Comparison of ENCODE assay signal across 1 cellular context in the genomic region with DNA sequence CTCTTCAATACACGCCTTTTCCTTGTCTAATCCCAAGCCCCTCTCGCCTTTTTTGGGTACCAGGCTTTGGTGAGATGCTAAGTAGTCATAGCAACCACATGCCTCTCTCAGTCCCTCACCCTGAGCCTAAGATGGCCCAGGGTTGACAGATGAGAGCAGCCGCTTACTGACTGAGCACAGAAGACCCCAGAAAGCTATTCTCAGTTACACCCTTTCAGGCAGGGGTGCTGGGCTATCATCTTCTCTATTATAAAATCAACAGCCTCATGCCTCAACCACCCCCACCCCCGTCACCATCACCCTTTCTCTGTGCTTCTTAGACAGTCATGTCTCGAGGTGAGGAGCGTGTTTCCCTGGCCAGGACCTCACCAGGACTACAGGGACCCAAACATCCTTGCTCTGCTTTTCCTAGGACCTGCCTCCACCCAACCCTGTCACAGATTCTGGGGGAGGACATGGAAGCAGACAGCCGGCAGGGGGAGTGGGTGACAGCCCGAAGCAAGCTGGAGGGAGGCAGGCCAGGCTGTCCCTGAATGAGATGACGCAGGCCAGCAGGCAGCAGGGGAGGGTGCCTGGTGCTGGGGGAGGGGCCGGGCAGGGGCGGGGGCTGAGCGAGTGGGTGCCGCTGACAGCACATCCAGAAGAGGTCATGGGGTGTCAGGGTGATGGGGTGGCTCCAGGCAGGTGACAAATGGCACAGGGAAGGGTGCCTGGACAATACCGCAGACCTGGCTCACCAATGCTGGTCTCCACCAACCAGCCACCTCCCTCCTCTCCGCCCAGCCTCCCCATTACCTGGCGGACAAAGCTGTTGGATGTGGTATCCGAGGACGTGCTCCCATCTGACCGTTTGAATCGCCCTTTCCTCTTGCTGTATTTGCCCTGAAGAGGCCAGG.
TF ChIP-seq lines count a peak whose summit lies in the region.

No MANE protein-coding gene starts in this region.

TF ChIP-seq in K562, 482 proteins besides CTCF, POLR2A, EP300 and RAD21 (continued from another document and continues in another):
- no peak for TF ChIP-seq STAG1 (CRISPR knock-in tag; IDR thresholded peaks at IDR 0.05; ENCODE audit: borderline replicate concordance)
- TF ChIP-seq, protein P1, sequence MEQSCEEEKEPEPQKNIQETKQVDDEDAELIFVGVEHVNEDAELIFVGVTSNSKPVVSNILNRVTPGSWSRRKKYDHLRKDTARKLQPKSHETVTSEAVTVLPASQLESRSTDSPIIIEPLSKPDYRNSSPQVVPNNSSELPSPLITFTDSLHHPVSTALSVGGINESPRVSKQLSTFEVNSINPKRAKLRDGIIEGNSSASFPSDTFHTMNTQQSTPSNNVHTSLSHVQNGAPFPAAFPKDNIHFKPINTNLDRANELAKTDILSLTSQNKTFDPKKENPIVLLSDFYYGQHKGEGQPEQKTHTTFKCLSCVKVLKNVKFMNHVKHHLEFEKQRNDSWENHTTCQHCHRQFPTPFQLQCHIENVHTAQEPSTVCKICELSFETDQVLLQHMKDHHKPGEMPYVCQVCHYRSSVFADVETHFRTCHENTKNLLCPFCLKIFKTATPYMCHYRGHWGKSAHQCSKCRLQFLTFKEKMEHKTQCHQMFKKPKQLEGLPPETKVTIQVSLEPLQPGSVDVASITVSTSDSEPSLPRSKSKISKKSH (CRISPR knock-in tag; IDR thresholded peaks at IDR 0.05), result no peak
- TF ChIP-seq NR2C2 (CRISPR knock-in tag; IDR thresholded peaks at IDR 0.05), result no peak
- no peak for TF ChIP-seq NR2C2 (tag; IDR thresholded peaks at IDR 0.05)
- TF ChIP-seq ZNF253 (CRISPR knock-in tag; conservative IDR thresholded peaks at IDR 0.05), result no peak
- no peak for TF ChIP-seq KDM5B (IDR thresholded peaks at IDR 0.05; ENCODE audit: insufficient replicate concordance, low read depth, low read length)
- peak; percentile 64 for TF ChIP-seq EGR1 (conservative IDR thresholded peaks at IDR 0.05)
- TF ChIP-seq ZNF280A (IDR thresholded peaks at IDR 0.05; ENCODE audit: low read depth, partially characterized antibody), result no peak
- TF ChIP-seq SMC3 (conservative IDR thresholded peaks at IDR 0.05; ENCODE audit: insufficient read depth, low read depth, low read length), result peak; percentile 54; the same call in 1 of the 2 replicates
- no peak for TF ChIP-seq MCM7 (IDR thresholded peaks at IDR 0.05)
- no peak for TF ChIP-seq ZNF584 (CRISPR knock-in tag; IDR thresholded peaks at IDR 0.05; ENCODE audit: low read depth)
- TF ChIP-seq, protein P2, sequence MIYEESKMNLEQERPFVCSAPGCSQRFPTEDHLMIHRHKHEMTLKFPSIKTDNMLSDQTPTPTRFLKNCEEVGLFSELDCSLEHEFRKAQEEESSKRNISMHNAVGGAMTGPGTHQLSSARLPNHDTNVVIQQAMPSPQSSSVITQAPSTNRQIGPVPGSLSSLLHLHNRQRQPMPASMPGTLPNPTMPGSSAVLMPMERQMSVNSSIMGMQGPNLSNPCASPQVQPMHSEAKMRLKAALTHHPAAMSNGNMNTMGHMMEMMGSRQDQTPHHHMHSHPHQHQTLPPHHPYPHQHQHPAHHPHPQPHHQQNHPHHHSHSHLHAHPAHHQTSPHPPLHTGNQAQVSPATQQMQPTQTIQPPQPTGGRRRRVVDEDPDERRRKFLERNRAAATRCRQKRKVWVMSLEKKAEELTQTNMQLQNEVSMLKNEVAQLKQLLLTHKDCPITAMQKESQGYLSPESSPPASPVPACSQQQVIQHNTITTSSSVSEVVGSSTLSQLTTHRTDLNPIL (CRISPR knock-in tag; IDR thresholded peaks at IDR 0.05), result no peak
- TF ChIP-seq CC2D1A (IDR thresholded peaks at IDR 0.05), result no peak
- TF ChIP-seq SRSF9 (IDR thresholded peaks at IDR 0.05; ENCODE audit: borderline replicate concordance, low read depth, low read length), result no peak
- TF ChIP-seq ZFX (CRISPR knock-in tag; IDR thresholded peaks at IDR 0.05), result no peak
- no peak for TF ChIP-seq ESRRA (IDR thresholded peaks at IDR 0.05; ENCODE audit: borderline replicate concordance, low read depth)
- TF ChIP-seq SIN3A (IDR thresholded peaks at IDR 0.05; ENCODE audit: borderline replicate concordance in 2 of 2, control insufficient read depth in 1 of 2, low read depth in 2 of 2, low read length in 2 of 2), result peak in 1 of 2 experiments; percentile 60; a peak in 1 of 4 replicates
- no peak for TF ChIP-seq ZNF436 (CRISPR knock-in tag; IDR thresholded peaks at IDR 0.05)
- TF ChIP-seq, protein P3, sequence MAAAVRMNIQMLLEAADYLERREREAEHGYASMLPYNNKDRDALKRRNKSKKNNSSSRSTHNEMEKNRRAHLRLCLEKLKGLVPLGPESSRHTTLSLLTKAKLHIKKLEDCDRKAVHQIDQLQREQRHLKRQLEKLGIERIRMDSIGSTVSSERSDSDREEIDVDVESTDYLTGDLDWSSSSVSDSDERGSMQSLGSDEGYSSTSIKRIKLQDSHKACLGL (CRISPR knock-in tag; IDR thresholded peaks at IDR 0.05; ENCODE audit: borderline replicate concordance, poor library complexity, severe bottlenecking), result no peak
- TF ChIP-seq, protein P4, sequence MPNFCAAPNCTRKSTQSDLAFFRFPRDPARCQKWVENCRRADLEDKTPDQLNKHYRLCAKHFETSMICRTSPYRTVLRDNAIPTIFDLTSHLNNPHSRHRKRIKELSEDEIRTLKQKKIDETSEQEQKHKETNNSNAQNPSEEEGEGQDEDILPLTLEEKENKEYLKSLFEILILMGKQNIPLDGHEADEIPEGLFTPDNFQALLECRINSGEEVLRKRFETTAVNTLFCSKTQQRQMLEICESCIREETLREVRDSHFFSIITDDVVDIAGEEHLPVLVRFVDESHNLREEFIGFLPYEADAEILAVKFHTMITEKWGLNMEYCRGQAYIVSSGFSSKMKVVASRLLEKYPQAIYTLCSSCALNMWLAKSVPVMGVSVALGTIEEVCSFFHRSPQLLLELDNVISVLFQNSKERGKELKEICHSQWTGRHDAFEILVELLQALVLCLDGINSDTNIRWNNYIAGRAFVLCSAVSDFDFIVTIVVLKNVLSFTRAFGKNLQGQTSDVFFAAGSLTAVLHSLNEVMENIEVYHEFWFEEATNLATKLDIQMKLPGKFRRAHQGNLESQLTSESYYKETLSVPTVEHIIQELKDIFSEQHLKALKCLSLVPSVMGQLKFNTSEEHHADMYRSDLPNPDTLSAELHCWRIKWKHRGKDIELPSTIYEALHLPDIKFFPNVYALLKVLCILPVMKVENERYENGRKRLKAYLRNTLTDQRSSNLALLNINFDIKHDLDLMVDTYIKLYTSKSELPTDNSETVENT (CRISPR knock-in tag; IDR thresholded peaks at IDR 0.05), result no peak
- TF ChIP-seq ZNF165 (CRISPR knock-in tag; IDR thresholded peaks at IDR 0.05; ENCODE audit: borderline replicate concordance), result no peak
- TF ChIP-seq WHSC1 (IDR thresholded peaks at IDR 0.05; ENCODE audit: low read length), result no peak
- TF ChIP-seq TCF7L2 (IDR thresholded peaks at IDR 0.05; ENCODE audit: low read depth, low read length), result no peak
- TF ChIP-seq, protein P5, sequence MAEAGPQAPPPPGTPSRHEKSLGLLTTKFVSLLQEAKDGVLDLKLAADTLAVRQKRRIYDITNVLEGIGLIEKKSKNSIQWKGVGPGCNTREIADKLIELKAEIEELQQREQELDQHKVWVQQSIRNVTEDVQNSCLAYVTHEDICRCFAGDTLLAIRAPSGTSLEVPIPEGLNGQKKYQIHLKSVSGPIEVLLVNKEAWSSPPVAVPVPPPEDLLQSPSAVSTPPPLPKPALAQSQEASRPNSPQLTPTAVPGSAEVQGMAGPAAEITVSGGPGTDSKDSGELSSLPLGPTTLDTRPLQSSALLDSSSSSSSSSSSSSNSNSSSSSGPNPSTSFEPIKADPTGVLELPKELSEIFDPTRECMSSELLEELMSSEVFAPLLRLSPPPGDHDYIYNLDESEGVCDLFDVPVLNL (CRISPR knock-in tag; IDR thresholded peaks at IDR 0.05; ENCODE audit: low read depth), result no peak
- TF ChIP-seq BRF1 (IDR thresholded peaks at IDR 0.05; ENCODE audit: borderline replicate concordance, extremely low read depth, insufficient read length), result no peak
- no peak for TF ChIP-seq SAP30 (IDR thresholded peaks at IDR 0.05; ENCODE audit: borderline replicate concordance, insufficient read depth, low read depth, low read length, poor library complexity, severe bottlenecking)
- peak; percentile 70 for TF ChIP-seq CTCFL (IDR thresholded peaks at IDR 0.05; ENCODE audit: borderline replicate concordance, insufficient read depth, low read depth, low read length, poor library complexity, severe bottlenecking)
- no peak for TF ChIP-seq HNRNPH1 (optimal IDR thresholded peaks at IDR 0.05; ENCODE audit: low read depth, low read length)
- no peak for TF ChIP-seq TCF3 (CRISPR knock-in tag; IDR thresholded peaks at IDR 0.05)
- 0 out of 2 replicates have a peak, but pooled peaks have one; percentile 24 for TF ChIP-seq MYNN (IDR thresholded peaks at IDR 0.05)
- no peak for TF ChIP-seq MYNN (CRISPR knock-in tag; IDR thresholded peaks at IDR 0.05)
- TF ChIP-seq ZNF507 (tag; conservative IDR thresholded peaks at IDR 0.05), result no peak
- TF ChIP-seq THRAP3 (IDR thresholded peaks at IDR 0.05; ENCODE audit: borderline replicate concordance), result no peak
- TF ChIP-seq HES1 (IDR thresholded peaks at IDR 0.05; ENCODE audit: low read depth), result no peak
- TF ChIP-seq JUND (IDR thresholded peaks at IDR 0.05; ENCODE audit: borderline replicate concordance, low read depth, low read length), result peak; percentile 68
- TF ChIP-seq JUND (tag; IDR thresholded peaks at IDR 0.05; ENCODE audit: borderline replicate concordance, low read depth, low read length), result peak; percentile 16; the same call in 1 of the 3 replicates
- TF ChIP-seq FOSL1 (tag; conservative IDR thresholded peaks at IDR 0.05), result no peak
- no peak for TF ChIP-seq NR4A1 (CRISPR knock-in tag; IDR thresholded peaks at IDR 0.05)
- no peak for TF ChIP-seq NR4A1 (tag; IDR thresholded peaks at IDR 0.05)
- no peak for TF ChIP-seq ELF4 (CRISPR knock-in tag; IDR thresholded peaks at IDR 0.05)
- TF ChIP-seq BACH1 (tag; IDR thresholded peaks at IDR 0.05), result no peak
- no peak for TF ChIP-seq PYGO2 (tag; IDR thresholded peaks at IDR 0.05)
- TF ChIP-seq BHLHE40 (IDR thresholded peaks at IDR 0.05; ENCODE audit: low read length), result peak; percentile 19; the same call in 1 of the 2 replicates
- no peak for TF ChIP-seq MBD1 (CRISPR knock-in tag; IDR thresholded peaks at IDR 0.05)
- no peak for TF ChIP-seq IRF2 (CRISPR knock-in tag; IDR thresholded peaks at IDR 0.05)
- no peak for TF ChIP-seq CXXC5 (CRISPR knock-in tag; IDR thresholded peaks at IDR 0.05)
- no peak for TF ChIP-seq CGGBP1 (CRISPR knock-in tag; IDR thresholded peaks at IDR 0.05)
- no peak for TF ChIP-seq ZSCAN29 (IDR thresholded peaks at IDR 0.05)
